Comparison of ENCODE assay signal across 14 cellular contexts in the genomic region with DNA sequence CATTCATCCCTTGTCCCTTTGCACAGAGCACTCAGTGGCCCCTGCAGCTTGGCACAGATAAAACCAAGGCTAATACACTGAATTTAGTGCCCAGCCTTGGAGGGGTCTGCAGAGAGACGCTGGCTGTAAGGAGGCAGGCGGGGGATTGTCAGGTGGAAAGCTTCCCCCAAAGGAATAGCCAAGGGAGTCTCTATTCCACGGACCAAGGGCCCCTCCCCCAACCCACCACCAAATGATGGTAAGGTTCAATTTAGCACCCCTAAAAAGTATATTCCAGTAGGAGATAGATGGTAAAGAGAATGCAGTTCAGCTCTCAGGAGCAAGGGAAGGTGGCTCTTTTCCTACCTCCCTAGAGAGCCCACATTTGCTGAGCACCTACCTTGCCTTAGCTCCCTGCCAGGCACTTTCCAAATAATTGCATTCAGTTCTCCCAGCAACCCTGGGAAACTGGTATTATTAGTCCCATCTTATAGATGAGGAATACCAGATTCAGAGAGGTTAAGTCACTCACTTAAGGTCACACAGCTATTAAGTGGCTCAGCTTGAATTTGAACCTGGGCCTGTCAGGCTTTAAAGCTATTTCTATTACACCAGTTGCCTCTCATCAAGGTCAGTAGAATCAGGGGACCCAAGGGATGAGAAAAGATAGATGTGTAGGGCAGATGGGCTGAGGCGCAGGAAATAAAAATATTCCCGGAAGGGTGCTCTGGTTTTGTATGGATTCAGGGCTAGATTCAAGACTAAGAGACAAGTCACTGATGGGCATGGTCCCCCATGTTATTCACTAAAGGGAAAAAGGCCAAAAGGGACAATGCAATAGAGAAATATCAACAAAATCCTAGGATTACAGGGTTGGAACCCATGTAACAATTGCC. TPM values are rescaled to one million over a fixed set of nuclear protein-coding genes. Genes with fewer than 3 reads are reported as not detected.
DNase-seq lines count a peak whose midpoint lies in the region; ATAC-seq, FAIRE-seq and TF ChIP-seq lines count a peak whose summit lies in the region.
"Had no signal": no experiment of that assay in that cellular context is flagged by ENCODE, and none has a peak within 500 bp of the region (broad histone marks: within the 10 kb centered on the region; RNA-seq: fewer than 3 reads in every experiment).

No MANE protein-coding gene starts in this region.

- ATAC-seq in psoas muscle (no peak), GM21786 (IDR thresholded peaks at IDR 0.05; ENCODE audit: unreplicated experiment) (no peak), GM21576 (IDR thresholded peaks at IDR 0.05; ENCODE audit: unreplicated experiment) (no peak)
- ATAC-seq: stimulated activated naive CD8-positive, alpha-beta T cell treated with anti-CD3 and anti-CD28 coated beads, Interleukin-15, Interleukin-2, amounts not matched to agents 100 U/mL and 50 U/mL, for 24 hours had no signal

- 65 to 91% (median 85%) methylated on average over 5 of the region's 5 CpGs for WGBS in psoas muscle, 3 donors

- peaks cover 28% of the 10 kb centered on the region for H3K27me3 Mint-ChIP-seq in astrocyte (ENCODE audit: low read depth, unreplicated experiment)

- DNase-seq in A673 (ENCODE audit: low spot score) (no peak), astrocyte (ENCODE audit: low read depth) (no peak), keratinocyte (ENCODE audit: low read depth, low spot score) (no peak), psoas muscle (no peak), NCI-H146 (lab: John Stamatoyannopoulos, UW) (no peak), cerebellar nuclear complex (lab: John Stamatoyannopoulos, UW) (no peak)
- DNase-seq: activated CD4-positive, alpha-beta T cell treated with anti-CD3 and anti-CD28 coated beads for 1 hour; DND-41; glutamatergic neuron; MM.1S; SIG-M5; stimulated activated naive CD8-positive, alpha-beta T cell treated with anti-CD3 and anti-CD28 coated beads, Interleukin-15, Interleukin-2, amounts not matched to agents 100 U/mL and 50 U/mL, for 24 hours had no signal

- H3K4me3 Mint-ChIP-seq in astrocyte (ENCODE audit: unreplicated experiment) = no peak overlapping the region

- H3K4me3 ChIP-seq in A673 (ENCODE audit: low read depth, low read length, poor library complexity, severe bottlenecking) (no peak overlapping the region), astrocyte (ENCODE audit: insufficient read depth, low read depth, low read length) (no peak overlapping the region), keratinocyte (ENCODE audit: control insufficient read depth in 2 of 3, extremely low read depth in 1 of 3, insufficient read depth in 2 of 3, low read depth in 1 of 3, low read length in 3 of 3) (no peak overlapping the region), psoas muscle (peak overlapping the region; percentile 51)

- peaks cover 45% of the 10 kb centered on the region for H3K4me1 Mint-ChIP-seq in astrocyte (ENCODE audit: low read depth, unreplicated experiment)

- H3K9ac ChIP-seq in astrocyte (ENCODE audit: low read length) (peak overlapping the region; percentile 86), keratinocyte (ENCODE audit: control insufficient read depth, extremely low read depth, insufficient read depth, low read length) (no peak overlapping the region)

- H3K27me3 ChIP-seq in A673 (replicated peaks; ENCODE audit: insufficient read depth, low read depth, low read length, poor library complexity) (no peaks in the 10 kb centered on the region), astrocyte (ENCODE audit: insufficient read depth, low read length) (no peaks in the 10 kb centered on the region), keratinocyte (ENCODE audit: control insufficient read depth, extremely low read depth, insufficient read depth, low read length) (peaks cover 21% of the 10 kb centered on the region), psoas muscle (ENCODE audit: insufficient read depth in 3 of 3, low read length in 2 of 3) (peaks cover 0 to under 1% (median 0%) of the 10 kb centered on the region in 3 donors)

- no peak for TF ChIP-seq CTCF in A673 (conservative IDR thresholded peaks at IDR 0.05; ENCODE audit: low read depth, low read length)
- TF ChIP-seq CTCF in astrocyte (IDR thresholded peaks at IDR 0.05; ENCODE audit: insufficient read depth, low read depth, low read length) = no peak
- TF ChIP-seq CTCF in keratinocyte (optimal IDR thresholded peaks at IDR 0.05 in 1 of 3, IDR thresholded peaks at IDR 0.05 in 1 of 3, conservative IDR thresholded peaks at IDR 0.05 in 1 of 3; ENCODE audit: extremely low read depth in 1 of 3, insufficient read depth in 2 of 3, low read length in 3 of 3) = no peak
- no peak for TF ChIP-seq CTCF in psoas muscle (IDR thresholded peaks at IDR 0.05)

- H3K79me2 ChIP-seq in astrocyte (ENCODE audit: insufficient read depth, low read length) = peaks cover 7% of the 10 kb centered on the region
- H3K79me2 ChIP-seq in keratinocyte (ENCODE audit: control insufficient read depth, insufficient read depth, low read length) = no peaks in the 10 kb centered on the region

- no peaks in the 10 kb centered on the region for H3K9me3 Mint-ChIP-seq in astrocyte (ENCODE audit: unreplicated experiment)

- H3K27ac Mint-ChIP-seq in astrocyte (ENCODE audit: unreplicated experiment) = peak overlapping the region; percentile 88

- H3K36me3 Mint-ChIP-seq in astrocyte (ENCODE audit: low read depth, unreplicated experiment) = no peaks in the 10 kb centered on the region

- POLR2A ChIA-PET in A673 (lab: Charles Lee; ENCODE audit: low non-redundant PET) = no interaction called here

- H3K4me1 ChIP-seq in A673 (ENCODE audit: insufficient read depth, low read length, poor library complexity, severe bottlenecking) (peaks cover 27% of the 10 kb centered on the region), astrocyte (ENCODE audit: insufficient read depth, low read length) (peaks cover 83% of the 10 kb centered on the region), keratinocyte (ENCODE audit: control insufficient read depth, extremely low read depth, insufficient read depth, low read length) (peaks cover 54% of the 10 kb centered on the region), psoas muscle (peaks cover 45% of the 10 kb centered on the region)

- dilution Hi-C loops in keratinocyte (cut with MboI; ENCODE audit: extremely low pct_ligation_motif_present, low sequenced_read_pairs) = no loop called here

- intact Hi-C loops in A673 (cut with micrococcal nuclease; ENCODE audit: unreplicated experiment) (no loop called here), psoas muscle (cut with DNase I) (no loop called here)

- FAIRE-seq in astrocyte (lab: Jason Lieb, UNC) (no peak), keratinocyte (lab: Jason Lieb, UNC) (no peak)

- peak overlapping the region; percentile 28 for H3K27ac ChIP-seq in A673 (ENCODE audit: low read depth, low read length, poor library complexity, severe bottlenecking)
- peak overlapping the region; percentile 99 for H3K27ac ChIP-seq in astrocyte (ENCODE audit: low read depth, low read length)
- H3K27ac ChIP-seq in keratinocyte (ENCODE audit: control insufficient read depth, insufficient read depth, low read length) = peak overlapping the region; percentile 50
- H3K27ac ChIP-seq in psoas muscle = peak overlapping the region; percentile 98

- BruUV-seq in A673 (replicated peaks; lab: Mats Ljungman, UMichigan) = no TSS peak

- no peak overlapping the region for H2AFZ ChIP-seq in astrocyte (ENCODE audit: low read depth, low read length)
- H2AFZ ChIP-seq in keratinocyte (ENCODE audit: control insufficient read depth, low read length) = peak overlapping the region; percentile 55

- peak overlapping the region; percentile 83 for H3K4me2 ChIP-seq in astrocyte (ENCODE audit: low read length)
- H3K4me2 ChIP-seq in keratinocyte (ENCODE audit: control insufficient read depth, extremely low read depth, insufficient read depth, low read depth, low read length) = peak overlapping the region; percentile 29

- H4K20me1 ChIP-seq in astrocyte (ENCODE audit: insufficient read depth, low read length) = no peaks in the 10 kb centered on the region
- no peaks in the 10 kb centered on the region for H4K20me1 ChIP-seq in keratinocyte (ENCODE audit: control insufficient read depth, extremely low read depth, insufficient read depth, low read length)

- H3K9me3 ChIP-seq in A673 (ENCODE audit: low read depth, low read length, poor library complexity, severe bottlenecking) (no peaks in the 10 kb centered on the region), astrocyte (ENCODE audit: insufficient read depth, low read depth, low read length) (no peaks in the 10 kb centered on the region), keratinocyte (ENCODE audit: control insufficient read depth, low read depth, low read length) (no peaks in the 10 kb centered on the region), psoas muscle (no peaks in the 10 kb centered on the region)

- H3K36me3 ChIP-seq in A673 (ENCODE audit: insufficient read depth, low read length, poor library complexity, severe bottlenecking) (no peaks in the 10 kb centered on the region), astrocyte (ENCODE audit: insufficient read depth, low read length) (no peaks in the 10 kb centered on the region), keratinocyte (ENCODE audit: control insufficient read depth in 2 of 2, extremely low read depth in 1 of 2, insufficient read depth in 2 of 2, low read length in 2 of 2) (no peaks in the 10 kb centered on the region), psoas muscle (ENCODE audit: insufficient read depth in 1 of 2, low read depth in 1 of 2) (no peaks in the 10 kb centered on the region)

- CTCF ChIA-PET in A673 (lab: Charles Lee) = no interaction called here

- no peaks in the 10 kb centered on the region for H3K9me1 ChIP-seq in keratinocyte (ENCODE audit: control insufficient read depth, extremely low read depth, insufficient read depth, low read length)

RNA-seq across cellular contexts. Expression of a gene that starts 20.0 kb away (rescaled TPM):
- total RNA-seq in A673 (2021) (21.7 and 21.8 TPM in 2 replicates), astrocyte (18.0 and 19.7 TPM in 2 replicates), psoas muscle (10 to 100 TPM; 10.6 to 36.9 (median 26.2) TPM)
- polyA plus RNA-seq in keratinocyte (0.75 to 1.4 TPM (median 1.2 TPM) in 3 replicates), psoas muscle (10 to 100 TPM in 1 of 3 donors, 1 to 10 TPM in 2; 3.3 to 11.5 (median 5.2) TPM)
- polyA plus RNA-seq in keratinocyte (2011; ENCODE audit: low read depth) = 3.3 TPM
- 1.1 and 1.3 TPM in 2 replicates for polyA plus RNA-seq in keratinocyte (2011; cell fraction: cytosol; rRNA removed)
- 5.2 TPM in 2 replicates for polyA plus RNA-seq in keratinocyte (2011; cell fraction: nucleus; rRNA removed)
- polyA plus RNA-seq in keratinocyte (2012; ENCODE audit: low replicate concordance) = 2.7 and 3.2 TPM in 2 replicates
- 3.6 to 9.0 TPM (median 4.0 TPM) in 3 replicates for polyA minus RNA-seq in keratinocyte
- 4.4 TPM for polyA minus RNA-seq in keratinocyte (2011; cell fraction: cytosol; rRNA and poly(A)+ RNA removed)
- 7.0 and 9.5 TPM in 2 replicates for polyA minus RNA-seq in keratinocyte (2011; cell fraction: nucleus; rRNA and poly(A)+ RNA removed)

Comparison
In these comparisons a context has a peak if more than half of its experiments do, and no peak if none do; other contexts are left out.
1. H3K27ac ChIP-seq: peak in every context shown above with its lines; median percentile 99 in astrocyte; 98 in psoas muscle; 50 in keratinocyte; 28 in A673.